Comparison of ENCODE assay signal across 20 cellular contexts in the genomic region with DNA sequence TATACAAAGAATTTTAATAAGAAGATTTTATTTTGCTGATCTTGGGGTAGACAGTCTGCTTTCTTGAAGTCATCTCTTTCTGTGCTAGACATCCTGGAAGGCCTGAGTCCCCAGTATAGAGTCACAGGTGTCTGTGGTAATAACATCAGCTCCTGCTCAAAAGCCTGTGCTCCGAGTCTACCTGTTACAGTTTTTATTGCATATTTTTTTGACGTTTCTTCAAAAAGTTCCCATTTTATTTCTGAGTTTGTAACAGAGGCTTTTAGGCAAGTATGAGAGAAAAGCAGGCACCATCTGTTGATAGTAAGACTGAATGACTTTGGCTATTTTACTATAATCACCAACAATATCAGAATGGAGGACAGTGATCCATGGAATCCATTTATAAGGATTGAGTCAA.
"Had no signal": no experiment of that assay in that cellular context is flagged by ENCODE, and none has a peak within 500 bp of the region (broad histone marks: within the 10 kb centered on the region; RNA-seq: fewer than 3 reads in every experiment).

No MANE protein-coding gene starts in this region.

- DNase-seq: dermis blood vessel endothelial cell; esophagus squamous epithelium; foreskin fibroblast; immature natural killer cell; left ventricle myocardium inferior; lower lobe of right lung; naive B cell; nephron progenitor cell; right lobe of liver; stimulated activated CD4-positive, alpha-beta T cell treated with anti-CD3 and anti-CD28 coated beads, Interleukin-15, amount 100 ng/mL, for 24 hours; stimulated activated CD4-positive, alpha-beta T cell treated with anti-CD3 and anti-CD28 coated beads, Interleukin-1b, Interleukin-23, amount 100 ng/mL, for 48 hours; stimulated activated CD4-positive, alpha-beta T cell treated with anti-CD3 and anti-CD28 coated beads, Interleukin-4, amount 100 ng/mL, for 24 hours; testis had no signal

- H3K4me3 Mint-ChIP-seq: immature natural killer cell; memory B cell; mesothelial cell of epicardium; naive B cell; nephron progenitor cell; stimulated activated memory B cell treated with anti-CD40 and anti-IgM and Interleukin-4, amounts not matched to agents 10 μg/mL and 1 μg/mL and 100 μg/mL, for 72 hours; stimulated activated naive CD8-positive, alpha-beta T cell treated with anti-CD3 and anti-CD28 coated beads, Interleukin-15, Interleukin-2, amounts not matched to agents 100 ng/mL and 50 ng/mL, for 24 hours had no signal

- H3K4me3 ChIP-seq: esophagus squamous epithelium, left ventricle myocardium inferior, lower lobe of right lung, prostate gland, right lobe of liver, testis, tibial nerve had no signal

- H3K27me3 ChIP-seq: esophagus squamous epithelium, right lobe of liver, testis, tibial nerve had no signal

- H3K9ac ChIP-seq: parathyroid adenoma had no signal

- H3K27ac Mint-ChIP-seq: immature natural killer cell; memory B cell; mesothelial cell of epicardium; naive B cell; nephron progenitor cell; stimulated activated memory B cell treated with anti-CD40 and anti-IgM and Interleukin-4, amounts not matched to agents 10 μg/mL and 1 μg/mL and 100 μg/mL, for 72 hours; stimulated activated naive CD8-positive, alpha-beta T cell treated with anti-CD3 and anti-CD28 coated beads, Interleukin-15, Interleukin-2, amounts not matched to agents 100 ng/mL and 50 ng/mL, for 24 hours had no signal

- H3K9me3 ChIP-seq: esophagus squamous epithelium, lower lobe of right lung, prostate gland, right lobe of liver, testis had no signal

- H3K36me3 Mint-ChIP-seq: immature natural killer cell had no signal

- H3K27ac ChIP-seq: esophagus squamous epithelium, left ventricle myocardium inferior, lower lobe of right lung, parathyroid adenoma, prostate gland, right lobe of liver, testis, tibial nerve had no signal

- H3K27me3 Mint-ChIP-seq: memory B cell; stimulated activated memory B cell treated with anti-CD40 and anti-IgM and Interleukin-4, amounts not matched to agents 10 μg/mL and 1 μg/mL and 100 μg/mL, for 72 hours; stimulated activated naive CD8-positive, alpha-beta T cell treated with anti-CD3 and anti-CD28 coated beads, Interleukin-15, Interleukin-2, amounts not matched to agents 100 ng/mL and 50 ng/mL, for 24 hours had no signal

- H3K36me3 ChIP-seq: esophagus squamous epithelium, left ventricle myocardium inferior, lower lobe of right lung, prostate gland, right lobe of liver, tibial nerve had no signal

- H3K4me1 ChIP-seq: parathyroid adenoma, right lobe of liver had no signal

- ATAC-seq: lower lobe of right lung; right lobe of liver; stimulated activated memory B cell treated with anti-CD40 and anti-IgM and Interleukin-4, amounts not matched to agents 10 μg/mL and 1 μg/mL and 100 μg/mL, for 72 hours had no signal
